Comparison of ENCODE assay signal across 15 cellular contexts in the genomic region with DNA sequence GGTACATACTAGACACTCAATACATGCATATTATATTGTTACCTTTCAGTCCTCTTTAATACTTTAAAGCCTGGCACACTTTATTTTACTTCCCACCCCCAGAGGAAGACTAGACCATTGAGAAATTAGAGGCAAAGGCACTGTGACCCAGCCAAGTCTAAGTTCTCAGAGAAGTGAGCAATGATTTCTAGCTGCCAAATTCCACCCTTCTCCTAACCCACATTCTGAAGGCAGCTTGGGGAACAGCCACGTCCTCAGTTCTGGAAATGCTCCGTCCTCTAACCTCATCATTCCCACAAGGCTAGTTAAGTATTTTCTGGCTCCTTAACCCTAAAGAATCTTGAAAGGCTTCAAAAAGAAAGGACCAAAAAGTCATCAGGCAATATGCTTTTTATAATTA.
DNase-seq lines count a peak whose midpoint lies in the region; ATAC-seq, FAIRE-seq and TF ChIP-seq lines count a peak whose summit lies in the region.
"Had no signal": no experiment of that assay in that cellular context is flagged by ENCODE, and none has a peak within 500 bp of the region (broad histone marks: within the 10 kb centered on the region; RNA-seq: fewer than 3 reads in every experiment).

No MANE protein-coding gene starts in this region.

- no peak overlapping the region for H3K4me2 ChIP-seq in astrocyte (ENCODE audit: low read length)
- H3K4me2 ChIP-seq: A549 had no signal

- no peaks in the 10 kb centered on the region for H3K9me3 ChIP-seq in astrocyte (ENCODE audit: insufficient read depth, low read depth, low read length)
- no peaks in the 10 kb centered on the region for H3K9me3 ChIP-seq in heart right ventricle
- no peaks in the 10 kb centered on the region for H3K9me3 ChIP-seq in WERI-Rb-1 (ENCODE audit: severe bottlenecking)
- H3K9me3 ChIP-seq: A549 had no signal

- intact Hi-C loops in heart right ventricle (cut with DNase I) (loop anchor here (2.0 to 10.0 kb wide), 8 partner anchors 192 to 568 kb away; no protein-coding TSS in a partner anchor), posterior vena cava (cut with DNase I) (loop anchor here (5.0 to 10.0 kb wide), 2 partner anchors 319 to 568 kb away; no protein-coding TSS in a partner anchor)

- WGBS in heart right ventricle, 2 donors = 37 to 38% methylated on average over 2 of the region's 2 CpGs

- no peaks in the 10 kb centered on the region for H4K20me1 ChIP-seq in astrocyte (ENCODE audit: insufficient read depth, low read length)

- no peaks in the 10 kb centered on the region for H3K9me3 Mint-ChIP-seq in astrocyte (ENCODE audit: unreplicated experiment)
- H3K9me3 Mint-ChIP-seq in activated T-cell treated with anti-CD3 and anti-CD28 coated beads, Interleukin-2, amount 50 U/mL, for 4 hours = no peaks in the 10 kb centered on the region

- DNase-seq in AG08395 (ENCODE audit: low spot score) (peak; percentile 62), astrocyte (ENCODE audit: low read depth) (peak; percentile 97), heart right ventricle (peak in 1 of 2 donors; percentile 30), posterior vena cava (ENCODE audit: low spot score) (peak; percentile 79), retina (no peak), WERI-Rb-1 (no peak), MV-4-11 (lab: John Stamatoyannopoulos, UW) (no peak)
- DNase-seq in activated T-cell treated with anti-CD3 and anti-CD28 coated beads, Interleukin-2, amount 50 U/mL, for 4 hours = no peak
- DNase-seq: activated CD4-positive, alpha-beta T cell treated with anti-CD3 and anti-CD28 coated beads for 4 hours; NCI-H1930; posterior cingulate gyrus had no signal

- peaks cover 16% of the 10 kb centered on the region for H3K4me1 ChIP-seq in astrocyte (ENCODE audit: insufficient read depth, low read length)
- H3K4me1 ChIP-seq in heart right ventricle = peaks cover 0 to 28% (median 9%) of the 10 kb centered on the region in 9 donors

- peak overlapping the region; percentile 79 for H3K27ac Mint-ChIP-seq in astrocyte (ENCODE audit: unreplicated experiment)

- TF ChIP-seq CTCF in astrocyte (IDR thresholded peaks at IDR 0.05; ENCODE audit: insufficient read depth, low read depth, low read length) (no peak), heart right ventricle (IDR thresholded peaks at IDR 0.05) (no peak), WERI-Rb-1 (IDR thresholded peaks at IDR 0.05; ENCODE audit: low read depth, low read length) (no peak)

- H3K36me3 ChIP-seq in astrocyte (ENCODE audit: insufficient read depth, low read length) = peaks cover 43% of the 10 kb centered on the region
- H3K36me3 ChIP-seq in heart right ventricle = peaks cover 0 to 37% (median 0%) of the 10 kb centered on the region in 9 donors
- H3K36me3 ChIP-seq in WERI-Rb-1 = no peaks in the 10 kb centered on the region

- H2AFZ ChIP-seq in astrocyte (ENCODE audit: low read depth, low read length) = no peak overlapping the region

- FAIRE-seq in astrocyte (lab: Jason Lieb, UNC) = peak; percentile 87
- FAIRE-seq: A549, colon, K562 had no signal

- peak overlapping the region; percentile 12 for H3K4me3 Mint-ChIP-seq in astrocyte (ENCODE audit: unreplicated experiment)
- no peak overlapping the region for H3K4me3 Mint-ChIP-seq in activated T-cell treated with anti-CD3 and anti-CD28 coated beads, Interleukin-2, amount 50 U/mL, for 4 hours

- no peak overlapping the region for H3K4me3 ChIP-seq in astrocyte (ENCODE audit: insufficient read depth, low read depth, low read length)
- no peak overlapping the region for H3K4me3 ChIP-seq in heart right ventricle
- no peak overlapping the region for H3K4me3 ChIP-seq in WERI-Rb-1 (ENCODE audit: low read depth, low read length)
- H3K4me3 ChIP-seq: A549, K562 had no signal

- H3K79me2 ChIP-seq in astrocyte (ENCODE audit: insufficient read depth, low read length) = peaks cover 10% of the 10 kb centered on the region

- H3K9ac ChIP-seq in astrocyte (ENCODE audit: low read length) = peak overlapping the region; percentile 49

- H3K36me3 Mint-ChIP-seq in astrocyte (ENCODE audit: low read depth, unreplicated experiment) = peaks cover 13% of the 10 kb centered on the region
- H3K36me3 Mint-ChIP-seq in activated T-cell treated with anti-CD3 and anti-CD28 coated beads, Interleukin-2, amount 50 U/mL, for 4 hours (ENCODE audit: insufficient read depth) = no peaks in the 10 kb centered on the region

- no peaks in the 10 kb centered on the region for H3K27me3 Mint-ChIP-seq in astrocyte (ENCODE audit: low read depth, unreplicated experiment)
- H3K27me3 Mint-ChIP-seq in activated T-cell treated with anti-CD3 and anti-CD28 coated beads, Interleukin-2, amount 50 U/mL, for 4 hours (ENCODE audit: low read depth) = no peaks in the 10 kb centered on the region

- H3K4me1 Mint-ChIP-seq in astrocyte (ENCODE audit: low read depth, unreplicated experiment) = peaks cover 40% of the 10 kb centered on the region
- peaks cover 6% of the 10 kb centered on the region for H3K4me1 Mint-ChIP-seq in activated T-cell treated with anti-CD3 and anti-CD28 coated beads, Interleukin-2, amount 50 U/mL, for 4 hours (ENCODE audit: low read depth)

- H3K27me3 ChIP-seq in astrocyte (ENCODE audit: insufficient read depth, low read length) (no peaks in the 10 kb centered on the region), heart right ventricle (no peaks in the 10 kb centered on the region), WERI-Rb-1 (ENCODE audit: insufficient read depth, low read depth, severe bottlenecking) (no peaks in the 10 kb centered on the region)

- H3K27ac ChIP-seq in astrocyte (ENCODE audit: low read depth, low read length) (peak overlapping the region; percentile 38), heart right ventricle (peak overlapping the region in 6 of 10 donors; percentile 23 to 65 (median 32)), WERI-Rb-1 (no peak overlapping the region)

- ATAC-seq in heart right ventricle = peak; percentile 50 to 88 (median 82)
- ATAC-seq in activated T-cell treated with anti-CD3 and anti-CD28 coated beads, Interleukin-2, amount 50 U/mL, for 4 hours = no peak
- ATAC-seq: A549, K562, left lobe of liver had no signal

Comparison
In these comparisons a context has a peak if more than half of its experiments do, and no peak if none do; other contexts are left out.
1. DNase-seq: peak in AG08395 (single experiment), astrocyte (single experiment) and posterior vena cava (single experiment); none in activated T-cell treated with anti-CD3 and anti-CD28 coated beads, Interleukin-2, amount 50 U/mL, for 4 hours (single experiment), retina (single experiment), WERI-Rb-1 (single experiment) and MV-4-11 (single experiment).
2. ATAC-seq: peak in heart right ventricle (8 of 8); none in activated T-cell treated with anti-CD3 and anti-CD28 coated beads, Interleukin-2, amount 50 U/mL, for 4 hours (0 of 2).